ENCODE assay signal across 25 cellular contexts in the genomic region with DNA sequence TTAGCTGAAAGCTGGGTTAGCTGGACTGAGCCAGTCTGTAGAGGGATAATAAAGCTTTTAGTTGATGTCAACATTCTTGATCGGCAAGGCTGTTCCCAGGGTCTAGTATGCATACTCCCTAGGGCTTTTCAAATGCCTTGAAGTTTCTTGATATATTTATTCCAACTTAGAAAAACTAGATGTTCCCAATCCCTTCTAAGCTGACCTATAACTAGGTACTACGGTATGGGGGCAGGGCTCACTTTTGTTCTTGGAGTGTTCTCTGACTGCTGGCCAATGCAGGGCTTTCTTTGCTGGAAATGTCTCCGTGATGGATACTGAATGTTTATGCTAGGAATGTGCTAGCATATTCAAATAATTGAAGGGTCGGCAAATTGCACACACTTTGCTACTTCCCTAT.
DNase-seq lines count a peak whose midpoint lies in the region; ATAC-seq and TF ChIP-seq lines count a peak whose summit lies in the region.
"Had no signal": no experiment of that assay in that cellular context is flagged by ENCODE, and none has a peak within 500 bp of the region (broad histone marks: within the 10 kb centered on the region; RNA-seq: fewer than 3 reads in every experiment).

No MANE protein-coding gene starts in this region.

- H3K9me3 ChIP-seq in esophagus muscularis mucosa: no peaks in the 10 kb centered on the region
- H3K9me3 ChIP-seq in sigmoid colon: no peaks in the 10 kb centered on the region
- H3K9me3 ChIP-seq: pancreas, transverse colon had no signal

- no peak for TF ChIP-seq EP300 in esophagus muscularis mucosa (IDR thresholded peaks at IDR 0.05)
- TF ChIP-seq EP300 in sigmoid colon (IDR thresholded peaks at IDR 0.05): no peak

- H3K27ac ChIP-seq in esophagus muscularis mucosa (replicated peaks in 1 of 4) (peak overlapping the region; percentile 53 to 68 (median 60)), sigmoid colon (peak overlapping the region in 3 of 4 donors; percentile 7 to 60 (median 46))
- H3K27ac ChIP-seq: pancreas, VCaP had no signal

- TF ChIP-seq CTCF in esophagus muscularis mucosa (IDR thresholded peaks at IDR 0.05): no peak
- TF ChIP-seq CTCF in sigmoid colon (IDR thresholded peaks at IDR 0.05): no peak

- no peaks in the 10 kb centered on the region for H3K36me3 ChIP-seq in esophagus muscularis mucosa
- H3K36me3 ChIP-seq in sigmoid colon: no peaks in the 10 kb centered on the region
- H3K36me3 ChIP-seq: pancreas, transverse colon had no signal

- ATAC-seq in HG03439 (IDR thresholded peaks at IDR 0.05; ENCODE audit: unreplicated experiment): no peak
- ATAC-seq: activated CD4-positive, alpha-beta T cell treated with anti-CD3 and anti-CD28 coated beads for 36 hours; activated CD8-positive, alpha-beta T cell treated with anti-CD3 and anti-CD28 coated beads, Interleukin-2, amount 10 ng/mL, durations not matched to agents 7 days and 5 days; K562; pancreas had no signal

- H3K4me3 ChIP-seq in esophagus muscularis mucosa: peak overlapping the region in 3 of 4 donors; percentile 6 to 10 (median 9)
- H3K4me3 ChIP-seq in sigmoid colon: no peak overlapping the region
- H3K4me3 ChIP-seq: K562, pancreas, transverse colon had no signal

- intact Hi-C loops in esophagus muscularis mucosa (cut with DNase I): no loop called here
- intact Hi-C loops in sigmoid colon (cut with DNase I): no loop called here

- no peaks in the 10 kb centered on the region for H3K27me3 ChIP-seq in esophagus muscularis mucosa
- no peaks in the 10 kb centered on the region for H3K27me3 ChIP-seq in sigmoid colon
- H3K27me3 ChIP-seq: pancreas, transverse colon had no signal

- 28% methylated on average over 4 of the region's 4 CpGs for WGBS in esophagus muscularis mucosa
- 76% methylated on average over 4 of the region's 4 CpGs for WGBS in sigmoid colon, 2 donors

- DNase-seq in LHCN-M2 (ENCODE audit: low read depth) (peak; percentile 20), esophagus muscularis mucosa (ENCODE audit: extremely low spot score) (no peak), left kidney (ENCODE audit: low read depth, low spot score) (peak; percentile 29), sigmoid colon (peak; percentile 69), NCI-H1048 (lab: John Stamatoyannopoulos, UW) (no peak), CD1c-positive myeloid dendritic cell (ENCODE audit: extremely low spot score) (no peak), hypothalamus (lab: John Stamatoyannopoulos, UW) (no peak)
- DNase-seq: activated CD4-positive, alpha-beta T cell treated with anti-CD3 and anti-CD28 coated beads for 36 hours; activated CD8-positive, alpha-beta T cell treated with anti-CD3 and anti-CD28 coated beads, Interleukin-2, amount 10 ng/mL, durations not matched to agents 7 days and 5 days; activated naive CD4-positive, alpha-beta T cell treated with anti-CD3 and anti-CD28 coated beads, Interleukin-2, amount 50 U/mL, for 16 hours; amniotic stem cell; DMS79; GDM1; H7; NCI-H1436; NCI-H2081; NCI-H748 treated with DMSO at 0.1 percent for 48 hours; pancreas; stimulated activated CD4-positive, alpha-beta T cell treated with anti-CD3 and anti-CD28 coated beads, Interleukin-4, amount 100 ng/mL, for 24 hours; SW 1271; T1000; transverse colon had no signal

- H3K4me1 ChIP-seq in esophagus muscularis mucosa (peaks cover 17 to 41% (median 29%) of the 10 kb centered on the region in 4 donors), sigmoid colon (peaks cover 0 to 13% (median 7%) of the 10 kb centered on the region in 4 donors)
- H3K4me1 ChIP-seq: pancreas had no signal

- no peak for TF ChIP-seq POLR2A in esophagus muscularis mucosa (IDR thresholded peaks at IDR 0.05; ENCODE audit: low read depth)
- TF ChIP-seq POLR2A in sigmoid colon (IDR thresholded peaks at IDR 0.05): no peak

Comparison
In these comparisons a context has a peak if more than half of its experiments do, and no peak if none do; other contexts are left out.
1. DNase-seq: peak in LHCN-M2 (single experiment), left kidney (single experiment) and sigmoid colon (single experiment); none in esophagus muscularis mucosa (single experiment), NCI-H1048 (single experiment), CD1c-positive myeloid dendritic cell (single experiment) and hypothalamus (0 of 51).
2. H3K4me3 ChIP-seq: peak in esophagus muscularis mucosa (3 of 4); none in sigmoid colon (0 of 4).